In the genomic region with DNA sequence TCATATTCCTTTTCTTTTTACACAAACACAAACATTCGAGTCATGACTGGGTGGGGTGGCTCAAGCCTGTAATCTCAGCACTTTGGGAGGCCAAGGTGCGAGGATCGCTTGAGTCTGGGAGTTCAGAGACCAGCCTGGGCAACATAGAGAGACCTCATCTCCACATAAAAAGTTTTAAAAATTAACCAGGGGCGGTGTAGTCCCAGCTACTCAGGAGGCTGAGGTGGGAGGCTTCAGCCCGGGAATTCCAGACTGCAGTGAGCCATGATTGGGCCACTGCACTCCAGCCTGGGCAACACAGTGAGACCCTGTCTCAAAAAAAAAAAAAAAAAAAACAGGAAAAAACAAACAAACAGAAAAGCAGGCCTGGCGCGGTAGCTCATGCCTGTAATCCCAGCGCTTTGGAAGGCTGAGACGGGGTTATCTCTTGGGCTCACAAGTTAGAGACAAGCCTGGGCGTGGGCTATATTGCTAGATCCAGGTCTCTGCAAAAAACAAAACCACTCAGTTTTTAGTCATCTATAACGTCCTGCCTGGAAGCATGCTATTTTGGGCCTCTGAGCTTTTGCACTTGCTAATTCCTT, we compare ENCODE assay signal across 8 cellular contexts. TPM values are rescaled to one million over a fixed set of nuclear protein-coding genes. Genes with fewer than 3 reads are reported as not detected.
A peak's percentile ranks its signal among the peaks of the same experiment; 100 is the strongest.
DNase-seq lines count a peak whose midpoint lies in the region; ATAC-seq and TF ChIP-seq lines count a peak whose summit lies in the region.

No MANE protein-coding gene starts in this region.

- H3K36me3 ChIP-seq in SK-N-SH (replicated peaks in 1 of 2; ENCODE audit: control insufficient read depth in 1 of 2, insufficient read depth in 2 of 2, low read length in 1 of 2) (peaks cover 8 to 27% of the 10 kb centered on the region in 2 experiments), adipocyte (ENCODE audit: control insufficient read depth, insufficient read depth, low read length, severe bottlenecking) (peaks cover 5% of the 10 kb centered on the region), testis (ENCODE audit: low read depth, missing control alignments) (no peaks in the 10 kb centered on the region)

- H3K27me3 ChIP-seq in SK-N-SH (ENCODE audit: insufficient read depth) (no peaks in the 10 kb centered on the region), adipocyte (replicated peaks; ENCODE audit: control insufficient read depth, insufficient read depth, low read length) (no peaks in the 10 kb centered on the region), testis (no peaks in the 10 kb centered on the region)

- H3K4me3 ChIP-seq in SK-N-SH (ENCODE audit: low read depth in 2 of 2, low read length in 1 of 2): peak overlapping the region; percentile 76 to 80
- peak overlapping the region; percentile 98 for H3K4me3 ChIP-seq in adipocyte (ENCODE audit: low read length)
- H3K4me3 ChIP-seq in testis: peak overlapping the region; percentile 81 to 82

- no peak for ATAC-seq in SK-N-SH treated with all-trans-retinoic acid at 6 μM for 48 hours
- peak; percentile 51 for ATAC-seq in left colon

- H3K4me1 ChIP-seq in SK-N-SH (ENCODE audit: control insufficient read depth in 1 of 2, insufficient read depth in 2 of 2, low read depth in 1 of 2, low read length in 1 of 2) (peaks cover 8 to 10% of the 10 kb centered on the region in 2 experiments; a peak in 2 of 4 replicates), adipocyte (ENCODE audit: control insufficient read depth, insufficient read depth, low read length) (peaks cover 17% of the 10 kb centered on the region), testis (peaks cover 10% of the 10 kb centered on the region)

- TF ChIP-seq POLR2A in testis (IDR thresholded peaks at IDR 0.05): no peak

- H3K79me2 ChIP-seq in SK-N-SH (ENCODE audit: insufficient read depth): peaks cover 41% of the 10 kb centered on the region

- intact Hi-C loops in left colon (cut with DNase I, micrococcal nuclease): no loop called here
- intact Hi-C loops in testis (cut with DNase I; ENCODE audit: low total_unique reads): no loop called here

- CTCF ChIA-PET in SK-N-SH (lab: Yijun Ruan, JAX): interaction anchor here (0.7 to 2.6 kb wide), 6 partner anchors 16 to 308 kb away, joined by 3 to 7 read pairs (median 3); a partner anchor contains a TSS

- TF ChIP-seq RAD21 in SK-N-SH (IDR thresholded peaks at IDR 0.05; ENCODE audit: low read length): no peak

- POLR2A ChIA-PET in SK-N-SH (lab: Yijun Ruan, JAX): interaction anchor here (0.6 to 1.6 kb wide), 6 partner anchors 10 to 82 kb away, joined by 3 to 11 read pairs (median 4); a partner anchor contains a TSS

- peak overlapping the region; percentile 92 for H3K4me2 ChIP-seq in SK-N-SH

- 66% methylated on average over 11 of the region's 11 CpGs for WGBS in SK-N-SH (ENCODE audit: low lambda C conversion rate)
- WGBS in testis, 2 donors: 33 to 36% methylated on average over 11 of the region's 11 CpGs

- no peak for TF ChIP-seq EP300 in SK-N-SH (IDR thresholded peaks at IDR 0.05; ENCODE audit: borderline replicate concordance in 1 of 2, low read depth in 1 of 2, low read length in 1 of 2)

- DNase-seq in SK-N-SH: no peak
- no peak for DNase-seq in adipocyte (ENCODE audit: low read depth)
- peak in 1 of 2 donors; percentile 33 for DNase-seq in left colon
- DNase-seq in testis: peak; percentile 37
- DNase-seq in UCSD-AML1 (lab: John Stamatoyannopoulos, UW; ENCODE audit: unreplicated experiment): no peak
- DNase-seq in stimulated activated naive CD4-positive, alpha-beta T cell treated with Interleukin-2 at 50 U/mL for 16 hours (lab: John Stamatoyannopoulos, UW): no peak
- no peak for DNase-seq in NCI-H187 treated with DMSO at 0.1 percent for 48 hours (lab: John Stamatoyannopoulos, UW)

- no peak for TF ChIP-seq CTCF in SK-N-SH (IDR thresholded peaks at IDR 0.05)
- no peak for TF ChIP-seq CTCF in testis (IDR thresholded peaks at IDR 0.05)

- H3K9me3 ChIP-seq in SK-N-SH (no peaks in the 10 kb centered on the region), adipocyte (ENCODE audit: control insufficient read depth, low read length) (no peaks in the 10 kb centered on the region), testis (no peaks in the 10 kb centered on the region)

- no peaks in the 10 kb centered on the region for H4K20me1 ChIP-seq in SK-N-SH (ENCODE audit: insufficient read depth)

- H3K9ac ChIP-seq in SK-N-SH: peak overlapping the region; percentile 97; the same call in 1 of the 2 replicates
- H3K9ac ChIP-seq in adipocyte (ENCODE audit: low read length): peak overlapping the region; percentile 100

- H3K9me2 ChIP-seq in SK-N-SH: no peaks in the 10 kb centered on the region

- peaks cover 8% of the 10 kb centered on the region for H3F3A ChIP-seq in SK-N-SH (replicated peaks; ENCODE audit: insufficient read depth)

- peak overlapping the region; percentile 83 for H3K27ac ChIP-seq in SK-N-SH (ENCODE audit: low read depth in 2 of 2, low read length in 1 of 2)
- H3K27ac ChIP-seq in testis: peak overlapping the region; percentile 73 to 83

- H2AFZ ChIP-seq in SK-N-SH (ENCODE audit: low read depth): peak overlapping the region; percentile 100

TF ChIP-seq in SK-N-SH, 30 proteins besides CTCF, POLR2A, EP300 and RAD21:
- TF ChIP-seq JUND (IDR thresholded peaks at IDR 0.05): 0 out of 2 replicates have a peak, but pooled peaks have one; percentile 5
- no peak for TF ChIP-seq RCOR1 (IDR thresholded peaks at IDR 0.05; ENCODE audit: low read length)

TF ChIP-seq in SK-N-SH treated with all-trans-retinoic acid at 6 μM for 48 hours, 23 proteins besides CTCF, POLR2A, EP300 and RAD21:
- TF ChIP-seq SNAI2 (CRISPR knock-in tag; IDR thresholded peaks at IDR 0.05) (no peak), RARB (CRISPR knock-in tag; IDR thresholded peaks at IDR 0.05) (no peak)

RNA-seq across cellular contexts. Expression of a gene that starts 0.6 kb away (rescaled TPM):
- polyA plus RNA-seq in SK-N-SH (2012; rRNA removed) (278 and 640 TPM in 2 replicates), testis (ENCODE audit: insufficient read depth, low read depth, low replicate concordance) (48.7 TPM)
- 233 and 284 TPM in 2 replicates for polyA plus RNA-seq in SK-N-SH (2012; cell fraction: cytosol; rRNA removed)
- 332 and 395 TPM in 2 replicates for polyA plus RNA-seq in SK-N-SH (2012; cell fraction: nucleus; rRNA removed)
- total RNA-seq in left colon (100 to 1,000 TPM; 128 to 174 TPM), testis (10 to 100 TPM; 50.1 to 52.1 TPM)

RNA-seq across cellular contexts. Expression of a gene that starts 11.0 kb away (rescaled TPM):
- polyA plus RNA-seq in SK-N-SH (2012; rRNA removed) (587 and 875 TPM in 2 replicates), testis (ENCODE audit: insufficient read depth, low read depth, low replicate concordance) (1,424 TPM)
- polyA plus RNA-seq in SK-N-SH (2012; cell fraction: cytosol; rRNA removed): 532 and 592 TPM in 2 replicates
- polyA plus RNA-seq in SK-N-SH (2012; cell fraction: nucleus; rRNA removed): 164 and 250 TPM in 2 replicates
- total RNA-seq in left colon (1,000 to 10,000 TPM in 1 of 2 donors, 100 to 1,000 TPM in 1; 931 to 1,901 TPM), testis (100 to 1,000 TPM; 746 to 935 TPM)

RNA-seq across cellular contexts. Expression of a gene that starts 20.6 kb away (rescaled TPM):
- 0.31 and 0.72 TPM in 2 replicates for polyA plus RNA-seq in SK-N-SH (2012; rRNA removed)
- polyA plus RNA-seq in SK-N-SH (2012; cell fraction: cytosol; rRNA removed): 0.30 and 0.34 TPM in 2 replicates
- 0.37 and 0.45 TPM in 2 replicates for polyA plus RNA-seq in SK-N-SH (2012; cell fraction: nucleus; rRNA removed)
- total RNA-seq in left colon: under 1 TPM in 1 of 2 donors, not detected in 1; 0.56 TPM
- 1 to 10 TPM; 2.3 to 2.4 TPM for total RNA-seq in testis
- polyA plus RNA-seq in testis (ENCODE audit: insufficient read depth, low read depth, low replicate concordance): 3.1 TPM

RNA-seq across cellular contexts. Expression of a gene that starts 39.0 kb away (rescaled TPM):
- polyA plus RNA-seq in SK-N-SH (2012; rRNA removed): 24.1 and 25.3 TPM in 2 replicates
- 12.9 and 18.2 TPM in 2 replicates for polyA plus RNA-seq in SK-N-SH (2012; cell fraction: cytosol; rRNA removed)
- polyA plus RNA-seq in SK-N-SH (2012; cell fraction: nucleus; rRNA removed): 69.6 and 71.7 TPM in 2 replicates
- total RNA-seq in left colon: 10 to 100 TPM; 41.4 to 48.6 TPM
- total RNA-seq in testis: 10 to 100 TPM; 21.1 to 23.6 TPM
- polyA plus RNA-seq in testis (ENCODE audit: insufficient read depth, low read depth, low replicate concordance): 13.8 TPM

RNA-seq across cellular contexts. Expression of a gene that starts 39.6 kb away (rescaled TPM):
- 411 and 459 TPM in 2 replicates for polyA plus RNA-seq in SK-N-SH (2012; rRNA removed)
- polyA plus RNA-seq in SK-N-SH (2012; cell fraction: cytosol; rRNA removed): 196 and 298 TPM in 2 replicates
- polyA plus RNA-seq in SK-N-SH (2012; cell fraction: nucleus; rRNA removed): 340 and 467 TPM in 2 replicates
- 10 to 100 TPM; 47.9 to 56.7 TPM for total RNA-seq in left colon
- 100 to 1,000 TPM; 299 to 395 TPM for total RNA-seq in testis
- polyA plus RNA-seq in testis (ENCODE audit: insufficient read depth, low read depth, low replicate concordance): 528 TPM
